ENCODE assay signal across 11 cellular contexts in the genomic region with DNA sequence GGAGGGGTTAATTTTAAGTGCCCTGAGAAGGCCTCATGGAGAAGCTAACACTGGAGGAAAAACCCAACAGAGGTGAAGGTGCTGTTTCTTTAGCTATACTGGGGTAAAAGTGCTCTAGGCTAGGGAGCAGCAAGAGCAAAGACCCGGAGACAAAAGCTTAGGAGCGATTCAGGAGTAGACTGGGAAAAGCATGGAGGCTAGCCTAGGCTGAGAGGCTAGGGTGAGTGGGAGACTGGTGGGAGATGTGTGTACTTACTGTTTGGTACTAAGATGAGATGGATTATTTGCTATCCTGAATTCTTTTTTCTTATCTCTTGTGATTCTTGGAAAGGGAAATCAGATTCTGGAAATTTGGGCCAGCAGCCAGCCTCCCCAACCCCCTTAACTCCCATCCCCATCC. TPM values are rescaled to one million over a fixed set of nuclear protein-coding genes. Genes with fewer than 3 reads are reported as not detected.
DNase-seq lines count a peak whose midpoint lies in the region; ATAC-seq and TF ChIP-seq lines count a peak whose summit lies in the region.
"Had no signal": no experiment of that assay in that cellular context is flagged by ENCODE, and none has a peak within 500 bp of the region (broad histone marks: within the 10 kb centered on the region; RNA-seq: fewer than 3 reads in every experiment).

No MANE protein-coding gene starts in this region.

- POLR2A ChIA-PET in activated CD4-positive, alpha-beta T cell treated with anti-CD3 and anti-CD28 coated beads, Interleukin-2, amount 10 ng/mL, durations not matched to agents 7 days and 5 days (lab: Charles Lee): no interaction called here
- POLR2A ChIA-PET in T-cell (lab: Charles Lee): no interaction called here

- H3K9me3 ChIP-seq in smooth muscle cell (replicated peaks; ENCODE audit: low read depth): no peaks in the 10 kb centered on the region

- peak overlapping the region; percentile 93 for H3K4me2 ChIP-seq in smooth muscle cell

- peaks cover 2% of the 10 kb centered on the region for H3K9me3 Mint-ChIP-seq in activated CD4-positive, alpha-beta T cell treated with anti-CD3 and anti-CD28 coated beads, Interleukin-2, amount 10 ng/mL, durations not matched to agents 7 days and 5 days
- peaks cover 0 to 9% (median 3%) of the 10 kb centered on the region in 3 donors for H3K9me3 Mint-ChIP-seq in T-cell

- peak overlapping the region; percentile 98 for H3K9ac ChIP-seq in smooth muscle cell (ENCODE audit: low read depth)

- H3K36me3 Mint-ChIP-seq in activated CD4-positive, alpha-beta T cell treated with anti-CD3 and anti-CD28 coated beads, Interleukin-2, amount 10 ng/mL, durations not matched to agents 7 days and 5 days (ENCODE audit: low read depth): peaks cover 42% of the 10 kb centered on the region
- peaks cover 27% of the 10 kb centered on the region for H3K36me3 Mint-ChIP-seq in T-cell

- peaks cover 2% of the 10 kb centered on the region for H3K27me3 Mint-ChIP-seq in activated CD4-positive, alpha-beta T cell treated with anti-CD3 and anti-CD28 coated beads, Interleukin-2, amount 10 ng/mL, durations not matched to agents 7 days and 5 days
- no peaks in the 10 kb centered on the region for H3K27me3 Mint-ChIP-seq in T-cell

- WGBS in smooth muscle cell (ENCODE audit: low lambda C conversion rate): 74% methylated on average over 2 of the region's 2 CpGs

- H4K20me1 ChIP-seq in smooth muscle cell (ENCODE audit: low read depth): peaks cover 59% of the 10 kb centered on the region

- H3K4me3 ChIP-seq in fibroblast of villous mesenchyme (ENCODE audit: low read depth, low read length) (peak overlapping the region; percentile 95), smooth muscle cell (peak overlapping the region; percentile 97)

- H3K27ac Mint-ChIP-seq in activated CD4-positive, alpha-beta T cell treated with anti-CD3 and anti-CD28 coated beads, Interleukin-2, amount 10 ng/mL, durations not matched to agents 7 days and 5 days: no peak overlapping the region
- H3K27ac Mint-ChIP-seq in T-cell: peak overlapping the region in 1 of 2 donors; percentile 82

- ATAC-seq in T-cell (replicated peaks in 1 of 4): no peak
- ATAC-seq in HG03432 (IDR thresholded peaks at IDR 0.05; ENCODE audit: unreplicated experiment): no peak

- H3F3A ChIP-seq in smooth muscle cell (ENCODE audit: low read depth): no peaks in the 10 kb centered on the region

- no peak overlapping the region for H2AFZ ChIP-seq in smooth muscle cell (ENCODE audit: low read depth)

- TF ChIP-seq CTCF in fibroblast of villous mesenchyme (IDR thresholded peaks at IDR 0.05; ENCODE audit: insufficient read depth, low read depth, low read length): no peak
- no peak for TF ChIP-seq CTCF in smooth muscle cell (IDR thresholded peaks at IDR 0.05; ENCODE audit: borderline replicate concordance, insufficient read depth, poor library complexity, severe bottlenecking)

- no peak overlapping the region for H3K27ac ChIP-seq in smooth muscle cell (ENCODE audit: low read depth)
- H3K27ac ChIP-seq: C4-2B had no signal

- H3K4me1 ChIP-seq in smooth muscle cell (ENCODE audit: low read depth): peaks cover 25% of the 10 kb centered on the region

- H3K79me2 ChIP-seq in smooth muscle cell (ENCODE audit: low read depth): peaks cover 66% of the 10 kb centered on the region

- H3K27me3 ChIP-seq in smooth muscle cell (ENCODE audit: low read depth): no peaks in the 10 kb centered on the region

- no peaks in the 10 kb centered on the region for H3K36me3 ChIP-seq in smooth muscle cell (ENCODE audit: low read depth)

- CTCF ChIA-PET in activated CD4-positive, alpha-beta T cell treated with anti-CD3 and anti-CD28 coated beads, Interleukin-2, amount 10 ng/mL, durations not matched to agents 7 days and 5 days (lab: Charles Lee): no interaction called here
- CTCF ChIA-PET in T-cell (lab: Charles Lee): no interaction called here

- no peak for DNase-seq in activated CD4-positive, alpha-beta T cell treated with anti-CD3 and anti-CD28 coated beads, Interleukin-2, amount 10 ng/mL, durations not matched to agents 7 days and 5 days
- DNase-seq in activated CD4-positive, alpha-beta T cell treated with anti-CD3 and anti-CD28 coated beads for 48 hours: no peak
- DNase-seq in T-cell: no peak
- DNase-seq in fibroblast of villous mesenchyme (ENCODE audit: low read depth): no peak
- no peak for DNase-seq in smooth muscle cell (lab: John Stamatoyannopoulos, UW; ENCODE audit: unreplicated experiment)
- no peak for DNase-seq in foreskin melanocyte
- no peak for DNase-seq in putamen (ENCODE audit: low spot score)
- DNase-seq: activated effector memory CD4-positive, alpha-beta T cell treated with Interleukin-2 at 50 U/mL for 16 hours; NCI-H774 had no signal

- H3K4me1 Mint-ChIP-seq in activated CD4-positive, alpha-beta T cell treated with anti-CD3 and anti-CD28 coated beads, Interleukin-2, amount 10 ng/mL, durations not matched to agents 7 days and 5 days: peaks cover 42% of the 10 kb centered on the region
- peaks cover 44 to 56% (median 47%) of the 10 kb centered on the region in 3 donors for H3K4me1 Mint-ChIP-seq in T-cell

- peak overlapping the region; percentile 97 for H3K4me3 Mint-ChIP-seq in activated CD4-positive, alpha-beta T cell treated with anti-CD3 and anti-CD28 coated beads, Interleukin-2, amount 10 ng/mL, durations not matched to agents 7 days and 5 days
- peak overlapping the region; percentile 89 to 93 (median 93) for H3K4me3 Mint-ChIP-seq in T-cell

RNA-seq across cellular contexts. Expression of a gene that starts 2.0 kb away (rescaled TPM):
- 10 to 100 TPM; 54.3 to 58.7 TPM for total RNA-seq in activated CD4-positive, alpha-beta T cell treated with anti-CD3 and anti-CD28 coated beads, Interleukin-2, amount 10 ng/mL, durations not matched to agents 7 days and 5 days
- total RNA-seq in T-cell: 10 to 100 TPM; 57.8 to 76.8 (median 68.7) TPM
- 46.4 and 63.9 TPM in 2 replicates for total RNA-seq in fibroblast of villous mesenchyme
- 57.6 and 62.2 TPM in 2 replicates for total RNA-seq in smooth muscle cell
- polyA plus RNA-seq in smooth muscle cell: 16.2 and 25.6 TPM in 2 replicates
